In genomic region chr15:48861813-48862431, GRCh38 we compare ENCODE assay signal across 1 cellular context.
A peak's percentile ranks its signal among the peaks of the same experiment; 100 is the strongest.
TF ChIP-seq lines count a peak whose summit lies in the region.

No MANE protein-coding gene starts in this region.

TF ChIP-seq in K562, 482 proteins besides CTCF, POLR2A, EP300 and RAD21 (continued from another document):
- TF ChIP-seq GATAD2B (IDR thresholded peaks at IDR 0.05; ENCODE audit: borderline replicate concordance) (peak; percentile 61; the same call in 1 of the 2 replicates), SMC3 (conservative IDR thresholded peaks at IDR 0.05; ENCODE audit: insufficient read depth, low read depth, low read length) (peak; percentile 94), CTCFL (IDR thresholded peaks at IDR 0.05; ENCODE audit: borderline replicate concordance, insufficient read depth, low read depth, low read length, poor library complexity, severe bottlenecking) (no peak), ZFP30 (CRISPR knock-in tag; IDR thresholded peaks at IDR 0.05; ENCODE audit: borderline replicate concordance) (no peak), BRF1 (IDR thresholded peaks at IDR 0.05; ENCODE audit: borderline replicate concordance, extremely low read depth, insufficient read length) (no peak), POU5F1 (IDR thresholded peaks at IDR 0.05; ENCODE audit: borderline replicate concordance, low read depth, low read length, partially characterized antibody) (no peak), STAT5A (IDR thresholded peaks at IDR 0.05; ENCODE audit: borderline replicate concordance, low read length) (no peak), HSF4 (CRISPR knock-in tag; IDR thresholded peaks at IDR 0.05; ENCODE audit: borderline replicate concordance) (no peak), REST (CRISPR knock-in tag; IDR thresholded peaks at IDR 0.05; ENCODE audit: low read depth) (no peak), HMGN3 (IDR thresholded peaks at IDR 0.05; ENCODE audit: borderline replicate concordance, extremely low read depth, insufficient read length, low read depth, low read length) (no peak), USF1 (CRISPR knock-in tag; IDR thresholded peaks at IDR 0.05) (no peak), DMBX1 (CRISPR knock-in tag; IDR thresholded peaks at IDR 0.05; ENCODE audit: borderline replicate concordance) (0 out of 2 replicates have a peak, but pooled peaks have one; percentile 37), TCF15 (CRISPR knock-in tag; IDR thresholded peaks at IDR 0.05) (no peak)
- TF ChIP-seq, protein P1, sequence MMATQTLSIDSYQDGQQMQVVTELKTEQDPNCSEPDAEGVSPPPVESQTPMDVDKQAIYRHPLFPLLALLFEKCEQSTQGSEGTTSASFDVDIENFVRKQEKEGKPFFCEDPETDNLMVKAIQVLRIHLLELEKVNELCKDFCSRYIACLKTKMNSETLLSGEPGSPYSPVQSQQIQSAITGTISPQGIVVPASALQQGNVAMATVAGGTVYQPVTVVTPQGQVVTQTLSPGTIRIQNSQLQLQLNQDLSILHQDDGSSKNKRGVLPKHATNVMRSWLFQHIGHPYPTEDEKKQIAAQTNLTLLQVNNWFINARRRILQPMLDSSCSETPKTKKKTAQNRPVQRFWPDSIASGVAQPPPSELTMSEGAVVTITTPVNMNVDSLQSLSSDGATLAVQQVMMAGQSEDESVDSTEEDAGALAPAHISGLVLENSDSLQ (IDR thresholded peaks at IDR 0.05): no peak
- TF ChIP-seq, protein P2, sequence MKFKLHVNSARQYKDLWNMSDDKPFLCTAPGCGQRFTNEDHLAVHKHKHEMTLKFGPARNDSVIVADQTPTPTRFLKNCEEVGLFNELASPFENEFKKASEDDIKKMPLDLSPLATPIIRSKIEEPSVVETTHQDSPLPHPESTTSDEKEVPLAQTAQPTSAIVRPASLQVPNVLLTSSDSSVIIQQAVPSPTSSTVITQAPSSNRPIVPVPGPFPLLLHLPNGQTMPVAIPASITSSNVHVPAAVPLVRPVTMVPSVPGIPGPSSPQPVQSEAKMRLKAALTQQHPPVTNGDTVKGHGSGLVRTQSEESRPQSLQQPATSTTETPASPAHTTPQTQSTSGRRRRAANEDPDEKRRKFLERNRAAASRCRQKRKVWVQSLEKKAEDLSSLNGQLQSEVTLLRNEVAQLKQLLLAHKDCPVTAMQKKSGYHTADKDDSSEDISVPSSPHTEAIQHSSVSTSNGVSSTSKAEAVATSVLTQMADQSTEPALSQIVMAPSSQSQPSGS (CRISPR knock-in tag; IDR thresholded peaks at IDR 0.05): no peak
- TF ChIP-seq, protein P3, sequence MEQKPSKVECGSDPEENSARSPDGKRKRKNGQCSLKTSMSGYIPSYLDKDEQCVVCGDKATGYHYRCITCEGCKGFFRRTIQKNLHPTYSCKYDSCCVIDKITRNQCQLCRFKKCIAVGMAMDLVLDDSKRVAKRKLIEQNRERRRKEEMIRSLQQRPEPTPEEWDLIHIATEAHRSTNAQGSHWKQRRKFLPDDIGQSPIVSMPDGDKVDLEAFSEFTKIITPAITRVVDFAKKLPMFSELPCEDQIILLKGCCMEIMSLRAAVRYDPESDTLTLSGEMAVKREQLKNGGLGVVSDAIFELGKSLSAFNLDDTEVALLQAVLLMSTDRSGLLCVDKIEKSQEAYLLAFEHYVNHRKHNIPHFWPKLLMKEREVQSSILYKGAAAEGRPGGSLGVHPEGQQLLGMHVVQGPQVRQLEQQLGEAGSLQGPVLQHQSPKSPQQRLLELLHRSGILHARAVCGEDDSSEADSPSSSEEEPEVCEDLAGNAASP (IDR thresholded peaks at IDR 0.05): no peak
